ENCODE assay signal across 14 cellular contexts in genomic region chr22:46830841-46831240, GRCh38.
DNase-seq lines count a peak whose midpoint lies in the region; ATAC-seq, FAIRE-seq and TF ChIP-seq lines count a peak whose summit lies in the region.
"Had no signal": no experiment of that assay in that cellular context is flagged by ENCODE, and none has a peak within 500 bp of the region (broad histone marks: within the 10 kb centered on the region; RNA-seq: fewer than 3 reads in every experiment).

No MANE protein-coding gene starts in this region.

- peak overlapping the region; percentile 79 for H3K27ac ChIP-seq in rectal smooth muscle tissue (ENCODE audit: low read depth, low read length)
- H3K27ac ChIP-seq: left lung, neural progenitor cell, SJCRH30, VCaP had no signal

- H3K4me1 Mint-ChIP-seq in endothelial cell (ENCODE audit: unreplicated experiment): peaks cover 32% of the 10 kb centered on the region
- H3K4me1 Mint-ChIP-seq: activated naive CD4-positive, alpha-beta T cell treated with anti-CD3 and anti-CD28 coated beads, Interleukin-2, amount 10 ng/mL, durations not matched to agents 7 days and 5 days had no signal

- H3K27ac Mint-ChIP-seq in endothelial cell (ENCODE audit: unreplicated experiment): no peak overlapping the region
- H3K27ac Mint-ChIP-seq: activated naive CD4-positive, alpha-beta T cell treated with anti-CD3 and anti-CD28 coated beads, Interleukin-2, amount 10 ng/mL, durations not matched to agents 7 days and 5 days had no signal

- peak; percentile 5 for DNase-seq in CD1c-positive myeloid dendritic cell (ENCODE audit: extremely low spot score)
- peak; percentile 57 for DNase-seq in RCC 7860 (ENCODE audit: low spot score)
- DNase-seq in endothelial cell (ENCODE audit: low spot score): no peak
- no peak for DNase-seq in HuH-7.5 (ENCODE audit: low spot score)
- no peak for DNase-seq in NCI-H82 treated with DMSO at 0.1 percent for 48 hours (lab: John Stamatoyannopoulos, UW; ENCODE audit: unreplicated experiment)
- DNase-seq in GM10266 (ENCODE audit: extremely low spot score): no peak
- DNase-seq: activated naive CD4-positive, alpha-beta T cell treated with anti-CD3 and anti-CD28 coated beads, Interleukin-2, amount 10 ng/mL, durations not matched to agents 7 days and 5 days; DMS53 had no signal

- H3K4me3 ChIP-seq in rectal smooth muscle tissue (ENCODE audit: low read length): no peak overlapping the region
- H3K4me3 ChIP-seq: left lung, neural progenitor cell, SJCRH30 had no signal

- peaks cover 5% of the 10 kb centered on the region for H3K27me3 Mint-ChIP-seq in endothelial cell (ENCODE audit: unreplicated experiment)
- H3K27me3 Mint-ChIP-seq: activated naive CD4-positive, alpha-beta T cell treated with anti-CD3 and anti-CD28 coated beads, Interleukin-2, amount 10 ng/mL, durations not matched to agents 7 days and 5 days had no signal

- H3K36me3 Mint-ChIP-seq in endothelial cell (ENCODE audit: low read depth, unreplicated experiment): peaks cover 10% of the 10 kb centered on the region

- H3K27me3 ChIP-seq in rectal smooth muscle tissue (ENCODE audit: control insufficient read depth, insufficient read depth, low read length): no peaks in the 10 kb centered on the region
- H3K27me3 ChIP-seq: left lung, neural progenitor cell, SJCRH30 had no signal

- TF ChIP-seq CTCF in endothelial cell (IDR thresholded peaks at IDR 0.05; ENCODE audit: unreplicated experiment): no peak
- no peak for TF ChIP-seq CTCF in GM10266 (IDR thresholded peaks at IDR 0.05; ENCODE audit: control insufficient read depth, insufficient read depth, low read depth, missing control alignments)

- peaks cover 28% of the 10 kb centered on the region for H3K4me1 ChIP-seq in rectal smooth muscle tissue (ENCODE audit: control insufficient read depth, insufficient read depth, low read length)
- H3K4me1 ChIP-seq: neural progenitor cell, SJCRH30 had no signal

- H3K9me3 Mint-ChIP-seq in endothelial cell (ENCODE audit: unreplicated experiment): no peaks in the 10 kb centered on the region

- FAIRE-seq in RCC 7860 (lab: Jason Lieb, UNC): no peak

- H3K4me3 Mint-ChIP-seq in endothelial cell (ENCODE audit: unreplicated experiment): peak overlapping the region; percentile 19
- H3K4me3 Mint-ChIP-seq: activated naive CD4-positive, alpha-beta T cell treated with anti-CD3 and anti-CD28 coated beads, Interleukin-2, amount 10 ng/mL, durations not matched to agents 7 days and 5 days; neural progenitor cell had no signal

- no peak overlapping the region for H3K9ac ChIP-seq in rectal smooth muscle tissue (ENCODE audit: low read length)
- H3K9ac ChIP-seq: neural progenitor cell had no signal

- no peak for ATAC-seq in GM21619 (IDR thresholded peaks at IDR 0.05; ENCODE audit: unreplicated experiment)

- H3K36me3 ChIP-seq in rectal smooth muscle tissue (ENCODE audit: control insufficient read depth, insufficient read depth, low read length): peaks cover 4% of the 10 kb centered on the region

Comparison
In these comparisons a context has a peak if more than half of its experiments do, and no peak if none do; other contexts are left out.
1. DNase-seq: peak in CD1c-positive myeloid dendritic cell (single experiment) and RCC 7860 (single experiment); none in endothelial cell (single experiment), HuH-7.5 (single experiment), NCI-H82 treated with DMSO at 0.1 percent for 48 hours (single experiment) and GM10266 (single experiment).